2 cellular contexts compared by ENCODE assay signal in genomic region chr15:77419050-77419835, GRCh38.
TF ChIP-seq lines count a peak whose summit lies in the region.

No MANE protein-coding gene starts in this region.

TF ChIP-seq in Ishikawa, 13 proteins besides CTCF, POLR2A, EP300 and RAD21:
- no peak for TF ChIP-seq TEAD4 (IDR thresholded peaks at IDR 0.05)
- peak; percentile 89 for TF ChIP-seq ZBTB7A (IDR thresholded peaks at IDR 0.05; ENCODE audit: low read depth)

TF ChIP-seq in H1, 55 proteins besides CTCF, POLR2A, EP300 and RAD21:
- peak; percentile 67 for TF ChIP-seq KDM4A (IDR thresholded peaks at IDR 0.05; ENCODE audit: low read depth, low read length, severe bottlenecking)
- TF ChIP-seq ASH2L (IDR thresholded peaks at IDR 0.05; ENCODE audit: low read length): peak; percentile 53
- TF ChIP-seq SP2 (IDR thresholded peaks at IDR 0.05; ENCODE audit: low read length): no peak
- 0 out of 2 replicates have a peak, but pooled peaks have one; percentile 74 for TF ChIP-seq RBBP5 (IDR thresholded peaks at IDR 0.05; ENCODE audit: borderline replicate concordance, low read depth, low read length)
TF ChIP-seq in H1: peak in this region for 3.
